Comparison of ENCODE assay signal across 22 cellular contexts in the genomic region with DNA sequence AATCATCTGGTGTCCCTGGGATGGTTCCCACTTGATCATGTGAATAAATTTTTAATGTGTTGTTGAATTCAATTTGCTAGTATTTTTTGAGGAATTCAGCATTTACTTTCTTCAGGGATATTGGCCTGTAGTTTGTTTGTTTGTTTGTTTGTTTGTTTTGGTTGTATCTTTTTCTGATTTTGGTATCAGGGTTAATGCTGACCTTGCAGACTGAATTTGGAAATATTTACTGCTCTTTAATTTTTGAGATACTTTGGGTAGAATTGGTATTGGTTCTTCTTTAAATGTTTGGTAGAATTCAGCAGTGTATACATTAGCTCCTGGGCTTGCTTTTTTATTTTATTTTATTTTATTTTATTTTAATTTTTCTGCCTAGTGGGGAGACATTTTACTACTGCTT.
"Had no signal": no experiment of that assay in that cellular context is flagged by ENCODE, and none has a peak within 500 bp of the region (broad histone marks: within the 10 kb centered on the region; RNA-seq: fewer than 3 reads in every experiment).

No MANE protein-coding gene starts in this region.

- H3K4me3 ChIP-seq: colonic mucosa, esophagus muscularis mucosa, gastrocnemius medialis, heart right ventricle, left lung, lower lobe of right lung, mucosa of descending colon had no signal

- H3K9me3 ChIP-seq: colonic mucosa, esophagus muscularis mucosa, gastrocnemius medialis, lower lobe of right lung, mucosa of descending colon had no signal

- FAIRE-seq: endothelial cell of umbilical vein, keratinocyte had no signal

- H3K27me3 ChIP-seq: colonic mucosa, esophagus muscularis mucosa, foreskin keratinocyte, gastrocnemius medialis, heart right ventricle, left lung had no signal

- H3K27ac ChIP-seq: colonic mucosa, esophagus muscularis mucosa, foreskin keratinocyte, gastrocnemius medialis, heart right ventricle, left lung, lower lobe of right lung had no signal

- H3K36me3 ChIP-seq: colonic mucosa, esophagus muscularis mucosa, gastrocnemius medialis, heart right ventricle, left lung, lower lobe of right lung had no signal

- ATAC-seq: effector memory CD8-positive, alpha-beta T cell; foreskin keratinocyte; gastrocnemius medialis; heart right ventricle; left cardiac atrium; left lung; left ventricle myocardium superior; lower lobe of right lung; mucosa of descending colon; naive thymus-derived CD8-positive, alpha-beta T cell had no signal

- DNase-seq: colonic mucosa; cortex of kidney; effector CD8-positive, alpha-beta T cell; effector memory CD8-positive, alpha-beta T cell; endodermal cell; foreskin keratinocyte; gastrocnemius medialis; glutamatergic neuron; head of caudate nucleus; heart right ventricle; hippocampal formation; left cardiac atrium; left lung; left ventricle myocardium superior; lower lobe of right lung; mesenchymal stem cell; mucosa of descending colon; naive B cell; naive thymus-derived CD8-positive, alpha-beta T cell had no signal

- H3K4me1 ChIP-seq: colonic mucosa, esophagus muscularis mucosa, foreskin keratinocyte, gastrocnemius medialis, heart right ventricle, left lung, lower lobe of right lung had no signal
